11 cellular contexts compared by ENCODE assay signal in genomic region chr22:29461263-29461662, GRCh38. TPM values are rescaled to one million over a fixed set of nuclear protein-coding genes. Genes with fewer than 3 reads are reported as not detected.
"Had no signal": no experiment of that assay in that cellular context is flagged by ENCODE, and none has a peak within 500 bp of the region (broad histone marks: within the 10 kb centered on the region; RNA-seq: fewer than 3 reads in every experiment).

No MANE protein-coding gene starts in this region.

- H3K36me3 Mint-ChIP-seq: IgD-negative memory B cell had no signal

- H3K4me2 ChIP-seq: GM23338 had no signal

- H3K9me3 Mint-ChIP-seq: GM23338, H9, HFFc6, IgD-negative memory B cell had no signal

- ATAC-seq: GM23338, HCT116, HepG2 had no signal

- H3K27ac ChIP-seq: HL-60 had no signal

- H3K4me3 ChIP-seq: GM23338 had no signal

- H3K4me3 Mint-ChIP-seq: GM23338, H9, HFFc6, IgD-negative memory B cell had no signal

- H3K27ac Mint-ChIP-seq: GM23338, H9, HFFc6 had no signal

- DNase-seq: H9, HFFc6, KG1 had no signal

- H3K27me3 Mint-ChIP-seq: IgD-negative memory B cell had no signal

- H2AFZ ChIP-seq: GM23338 had no signal

- FAIRE-seq: H1, H54, HepG2 had no signal

RNA-seq across cellular contexts. Expression of gene NEFH, which starts 18.8 kb away (rescaled TPM):
- total RNA-seq: HepG2, HFFc6, HT1080 had no signal
- polyA plus RNA-seq: HepG2 had no signal

RNA-seq across cellular contexts. Expression of gene RFPL1, which starts 22.9 kb away (rescaled TPM):
- total RNA-seq: GM23338, H1, H9, HepG2, HFFc6, HT1080 had no signal
- polyA plus RNA-seq: GM23338, H1, HepG2, IgD-negative memory B cell had no signal
